Comparison of ENCODE assay signal across 9 cellular contexts in the genomic region with DNA sequence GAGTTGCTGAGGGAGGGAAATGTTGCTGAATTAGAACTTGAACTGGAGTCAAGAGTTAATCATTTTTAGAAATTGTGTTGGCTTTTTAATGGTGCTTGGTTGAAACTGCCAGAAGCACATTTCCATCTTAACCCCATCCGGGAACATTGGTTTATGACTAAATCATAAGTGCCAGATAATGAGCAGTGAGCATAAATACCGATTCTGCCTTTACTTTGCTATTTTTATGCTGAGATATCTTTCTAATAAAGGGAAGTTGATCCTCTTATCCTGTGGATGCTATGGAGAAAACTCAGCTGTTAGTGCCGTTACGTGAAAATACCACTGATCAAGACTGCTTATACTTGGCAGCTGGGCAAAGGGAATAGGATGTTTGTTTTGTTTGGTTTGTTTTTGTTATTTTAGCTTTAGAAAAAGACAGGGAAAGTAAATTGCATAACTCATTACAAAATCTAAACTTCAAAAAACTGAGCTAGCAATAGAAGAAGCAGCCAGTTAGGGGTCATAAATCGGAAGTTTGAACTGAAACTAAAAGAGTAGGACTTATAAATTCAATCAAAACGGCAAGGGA.
DNase-seq lines count a peak whose midpoint lies in the region; TF ChIP-seq lines count a peak whose summit lies in the region.
"Had no signal": no experiment of that assay in that cellular context is flagged by ENCODE, and none has a peak within 500 bp of the region (broad histone marks: within the 10 kb centered on the region; RNA-seq: fewer than 3 reads in every experiment).

No MANE protein-coding gene starts in this region.

- no peaks in the 10 kb centered on the region for H3K27me3 ChIP-seq in kidney epithelial cell (ENCODE audit: control insufficient read depth, insufficient read depth, low read length)
- no peaks in the 10 kb centered on the region for H3K27me3 ChIP-seq in subcutaneous abdominal adipose tissue (ENCODE audit: control insufficient read depth in 5 of 5, insufficient read depth in 4 of 5, low read length in 5 of 5)

- H3K4me3 ChIP-seq in kidney epithelial cell (ENCODE audit: low read depth, low read length) (peak overlapping the region; percentile 27), subcutaneous abdominal adipose tissue (ENCODE audit: low read depth in 1 of 5, low read length in 5 of 5) (peak overlapping the region; percentile 47 to 70 (median 58))

- H3K4me1 ChIP-seq in subcutaneous abdominal adipose tissue (ENCODE audit: control insufficient read depth in 5 of 5, insufficient read depth in 5 of 5, low read length in 5 of 5), result peaks cover 0 to 7% (median 0%) of the 10 kb centered on the region in 5 donors
- H3K4me1 ChIP-seq: parathyroid adenoma had no signal

- TF ChIP-seq CTCF in kidney epithelial cell (IDR thresholded peaks at IDR 0.05; ENCODE audit: insufficient read depth, low read length, poor library complexity, severe bottlenecking), result no peak

- H3K36me3 ChIP-seq in kidney epithelial cell (ENCODE audit: control insufficient read depth, insufficient read depth, low read length) (no peaks in the 10 kb centered on the region), subcutaneous abdominal adipose tissue (ENCODE audit: control insufficient read depth in 5 of 5, insufficient read depth in 5 of 5, low read length in 5 of 5) (no peaks in the 10 kb centered on the region)

- no peak overlapping the region for H3K27ac ChIP-seq in subcutaneous abdominal adipose tissue (ENCODE audit: low read depth, low read length)
- H3K27ac ChIP-seq: parathyroid adenoma had no signal

- CTCF ChIA-PET in HEK293T (lab: Yijun Ruan, JAX), result no interaction called here

- POLR2A ChIA-PET in HEK293T (lab: Yijun Ruan, JAX), result no interaction called here

- H3K9me3 ChIP-seq in subcutaneous abdominal adipose tissue (ENCODE audit: control insufficient read depth in 5 of 5, low read length in 5 of 5), result no peaks in the 10 kb centered on the region

- DNase-seq in HEK293T (ENCODE audit: extremely low spot score) (peak; percentile 6), astrocyte of the hippocampus (ENCODE audit: low read depth, low spot score) (peak; percentile 20), kidney epithelial cell (ENCODE audit: low read depth) (no peak), erythroblast (lab: John Stamatoyannopoulos, UW) (no peak), NCI-H526 (lab: John Stamatoyannopoulos, UW) (no peak), D341Med (ENCODE audit: low spot score) (no peak)
- DNase-seq: NCI-H82 had no signal

- peak overlapping the region in 4 of 5 donors; percentile 30 to 65 (median 51) for H3K9ac ChIP-seq in subcutaneous abdominal adipose tissue (ENCODE audit: low read length in 5 of 5)
- H3K9ac ChIP-seq: parathyroid adenoma had no signal

- TF ChIP-seq POLR2A in erythroblast (IDR thresholded peaks at IDR 0.05; ENCODE audit: low read length), result no peak

TF ChIP-seq in HEK293T, 16 proteins besides CTCF, POLR2A, EP300 and RAD21:
- no peak for TF ChIP-seq SUZ12 (IDR thresholded peaks at IDR 0.05)
- TF ChIP-seq CTBP1 (IDR thresholded peaks at IDR 0.05; ENCODE audit: borderline replicate concordance), result no peak
- TF ChIP-seq ELF4 (IDR thresholded peaks at IDR 0.05), result no peak
- no peak for TF ChIP-seq HDGF (IDR thresholded peaks at IDR 0.05; ENCODE audit: borderline replicate concordance)
- no peak for TF ChIP-seq FOXM1 (IDR thresholded peaks at IDR 0.05; ENCODE audit: borderline replicate concordance)
- no peak for TF ChIP-seq TARDBP (IDR thresholded peaks at IDR 0.05)
- TF ChIP-seq ZNF384 (IDR thresholded peaks at IDR 0.05), result no peak
- no peak for TF ChIP-seq FOXA1 (IDR thresholded peaks at IDR 0.05)
- TF ChIP-seq BHLHE40 (IDR thresholded peaks at IDR 0.05; ENCODE audit: borderline replicate concordance), result no peak
- TF ChIP-seq ARNT (IDR thresholded peaks at IDR 0.05), result no peak
- TF ChIP-seq LEF1 (IDR thresholded peaks at IDR 0.05; ENCODE audit: borderline replicate concordance), result no peak
- TF ChIP-seq FOXK2 (IDR thresholded peaks at IDR 0.05), result no peak
- no peak for TF ChIP-seq SP1 (IDR thresholded peaks at IDR 0.05)
- TF ChIP-seq L3MBTL2 (conservative IDR thresholded peaks at IDR 0.05), result no peak
- TF ChIP-seq, protein P1, sequence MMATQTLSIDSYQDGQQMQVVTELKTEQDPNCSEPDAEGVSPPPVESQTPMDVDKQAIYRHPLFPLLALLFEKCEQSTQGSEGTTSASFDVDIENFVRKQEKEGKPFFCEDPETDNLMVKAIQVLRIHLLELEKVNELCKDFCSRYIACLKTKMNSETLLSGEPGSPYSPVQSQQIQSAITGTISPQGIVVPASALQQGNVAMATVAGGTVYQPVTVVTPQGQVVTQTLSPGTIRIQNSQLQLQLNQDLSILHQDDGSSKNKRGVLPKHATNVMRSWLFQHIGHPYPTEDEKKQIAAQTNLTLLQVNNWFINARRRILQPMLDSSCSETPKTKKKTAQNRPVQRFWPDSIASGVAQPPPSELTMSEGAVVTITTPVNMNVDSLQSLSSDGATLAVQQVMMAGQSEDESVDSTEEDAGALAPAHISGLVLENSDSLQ (IDR thresholded peaks at IDR 0.05), result no peak
- no peak for TF ChIP-seq NFRKB (IDR thresholded peaks at IDR 0.05)

Comparison
In these comparisons a context has a peak if more than half of its experiments do, and no peak if none do; other contexts are left out.
1. DNase-seq: peak in HEK293T (single experiment) and astrocyte of the hippocampus (single experiment); none in kidney epithelial cell (single experiment), erythroblast (0 of 2), NCI-H526 (0 of 2) and D341Med (single experiment).